ENCODE assay signal across 11 cellular contexts in genomic region chr12:104275689-104276088, GRCh38. TPM values are rescaled to one million over a fixed set of nuclear protein-coding genes. Genes with fewer than 3 reads are reported as not detected.
DNase-seq lines count a peak whose midpoint lies in the region; ATAC-seq lines count a peak whose summit lies in the region.
"Had no signal": no experiment of that assay in that cellular context is flagged by ENCODE, and none has a peak within 500 bp of the region (broad histone marks: within the 10 kb centered on the region; RNA-seq: fewer than 3 reads in every experiment).

No MANE protein-coding gene starts in this region.

- peaks cover 8% of the 10 kb centered on the region for H3K4me1 Mint-ChIP-seq in T-helper 1 cell treated with Interleukin-12 subunit alpha and Interleukin-12 subunit beta and Interleukin-4 antibody, amounts not matched to agents 30 μg/mL and 1 μg/mL, for 36 hours (ENCODE audit: low read depth)
- H3K4me1 Mint-ChIP-seq in activated T-helper 2 cell treated with anti-CD3 and anti-CD28 coated beads, Interferon-gamma antibody, Interleukin-2, Interleukin-4, amounts not matched to agents 10 μg/mL and 5 μg/mL and 100 μg/mL, durations not matched to agents 14 hours and 24 hours and 36 hours (ENCODE audit: low read depth): peaks cover 11% of the 10 kb centered on the region
- peaks cover 7 to 14% of the 10 kb centered on the region in 2 donors for H3K4me1 Mint-ChIP-seq in stimulated activated naive B cell treated with anti-CD40 and anti-IgM and Interleukin-4, amounts not matched to agents 10 μg/mL and 1 μg/mL and 100 μg/mL, for 72 hours

- peak overlapping the region; percentile 10 for H3K27ac Mint-ChIP-seq in T-helper 1 cell treated with Interleukin-12 subunit alpha and Interleukin-12 subunit beta and Interleukin-4 antibody, amounts not matched to agents 30 μg/mL and 1 μg/mL, for 36 hours
- H3K27ac Mint-ChIP-seq in activated T-helper 2 cell treated with anti-CD3 and anti-CD28 coated beads, Interferon-gamma antibody, Interleukin-2, Interleukin-4, amounts not matched to agents 10 μg/mL and 5 μg/mL and 100 μg/mL, durations not matched to agents 14 hours and 24 hours and 36 hours: no peak overlapping the region
- no peak overlapping the region for H3K27ac Mint-ChIP-seq in stimulated activated naive B cell treated with anti-CD40 and anti-IgM and Interleukin-4, amounts not matched to agents 10 μg/mL and 1 μg/mL and 100 μg/mL, for 72 hours

- H3K27me3 Mint-ChIP-seq in T-helper 1 cell treated with Interleukin-12 subunit alpha and Interleukin-12 subunit beta and Interleukin-4 antibody, amounts not matched to agents 30 μg/mL and 1 μg/mL, for 36 hours (ENCODE audit: low read depth): peaks cover 4% of the 10 kb centered on the region
- H3K27me3 Mint-ChIP-seq in activated T-helper 2 cell treated with anti-CD3 and anti-CD28 coated beads, Interferon-gamma antibody, Interleukin-2, Interleukin-4, amounts not matched to agents 10 μg/mL and 5 μg/mL and 100 μg/mL, durations not matched to agents 14 hours and 24 hours and 36 hours (ENCODE audit: low read depth): peaks cover 2% of the 10 kb centered on the region
- peaks cover 0 to 6% of the 10 kb centered on the region in 2 donors for H3K27me3 Mint-ChIP-seq in stimulated activated naive B cell treated with anti-CD40 and anti-IgM and Interleukin-4, amounts not matched to agents 10 μg/mL and 1 μg/mL and 100 μg/mL, for 72 hours

- H3K27me3 ChIP-seq in HAP-1 (ENCODE audit: low read depth): no peaks in the 10 kb centered on the region

- ATAC-seq in HG03354 (IDR thresholded peaks at IDR 0.05; ENCODE audit: poor library complexity, severe bottlenecking, unreplicated experiment) (peak; percentile 59), GM18868 (IDR thresholded peaks at IDR 0.05; ENCODE audit: unreplicated experiment) (no peak)
- peak; percentile 50 to 68 for ATAC-seq in stimulated activated naive B cell treated with anti-CD40 and anti-IgM and Interleukin-4, amounts not matched to agents 10 μg/mL and 1 μg/mL and 100 μg/mL, for 72 hours (replicated peaks)
- ATAC-seq: sciatic nerve had no signal

- peaks cover 3% of the 10 kb centered on the region; the same call in 1 of the 2 replicates for H3K4me1 ChIP-seq in HAP-1

- no peaks in the 10 kb centered on the region for H3K9me3 ChIP-seq in HAP-1

- H3K4me3 Mint-ChIP-seq in T-helper 1 cell treated with Interleukin-12 subunit alpha and Interleukin-12 subunit beta and Interleukin-4 antibody, amounts not matched to agents 30 μg/mL and 1 μg/mL, for 36 hours: peak overlapping the region; percentile 52
- H3K4me3 Mint-ChIP-seq in activated T-helper 2 cell treated with anti-CD3 and anti-CD28 coated beads, Interferon-gamma antibody, Interleukin-2, Interleukin-4, amounts not matched to agents 10 μg/mL and 5 μg/mL and 100 μg/mL, durations not matched to agents 14 hours and 24 hours and 36 hours (ENCODE audit: low read depth): peak overlapping the region; percentile 49
- H3K4me3 Mint-ChIP-seq in stimulated activated naive B cell treated with anti-CD40 and anti-IgM and Interleukin-4, amounts not matched to agents 10 μg/mL and 1 μg/mL and 100 μg/mL, for 72 hours: peak overlapping the region; percentile 72 to 73

- intact Hi-C loops in activated T-helper 2 cell treated with anti-CD3 and anti-CD28 coated beads, Interferon-gamma antibody, Interleukin-2, Interleukin-4, amounts not matched to agents 10 μg/mL and 5 μg/mL and 100 μg/mL, durations not matched to agents 14 hours and 24 hours and 36 hours (cut with micrococcal nuclease): no loop called here

- no peaks in the 10 kb centered on the region for H3K36me3 Mint-ChIP-seq in T-helper 1 cell treated with Interleukin-12 subunit alpha and Interleukin-12 subunit beta and Interleukin-4 antibody, amounts not matched to agents 30 μg/mL and 1 μg/mL, for 36 hours (ENCODE audit: low read depth)
- H3K36me3 Mint-ChIP-seq in activated T-helper 2 cell treated with anti-CD3 and anti-CD28 coated beads, Interferon-gamma antibody, Interleukin-2, Interleukin-4, amounts not matched to agents 10 μg/mL and 5 μg/mL and 100 μg/mL, durations not matched to agents 14 hours and 24 hours and 36 hours (ENCODE audit: low read depth): no peaks in the 10 kb centered on the region
- no peaks in the 10 kb centered on the region for H3K36me3 Mint-ChIP-seq in stimulated activated naive B cell treated with anti-CD40 and anti-IgM and Interleukin-4, amounts not matched to agents 10 μg/mL and 1 μg/mL and 100 μg/mL, for 72 hours

- H3K9me3 Mint-ChIP-seq in T-helper 1 cell treated with Interleukin-12 subunit alpha and Interleukin-12 subunit beta and Interleukin-4 antibody, amounts not matched to agents 30 μg/mL and 1 μg/mL, for 36 hours: no peaks in the 10 kb centered on the region
- no peaks in the 10 kb centered on the region for H3K9me3 Mint-ChIP-seq in activated T-helper 2 cell treated with anti-CD3 and anti-CD28 coated beads, Interferon-gamma antibody, Interleukin-2, Interleukin-4, amounts not matched to agents 10 μg/mL and 5 μg/mL and 100 μg/mL, durations not matched to agents 14 hours and 24 hours and 36 hours
- H3K9me3 Mint-ChIP-seq in stimulated activated naive B cell treated with anti-CD40 and anti-IgM and Interleukin-4, amounts not matched to agents 10 μg/mL and 1 μg/mL and 100 μg/mL, for 72 hours: peaks cover 0 to 2% of the 10 kb centered on the region in 2 donors

- DNase-seq in T-helper 1 cell (no peak), HAP-1 (ENCODE audit: low spot score in 2 of 2) (no peak)
- no peak for DNase-seq in activated T-helper 2 cell treated with anti-CD3 and anti-CD28 coated beads, Interferon-gamma antibody, Interleukin-2, Interleukin-4, amounts not matched to agents 10 μg/mL and 5 μg/mL and 100 μg/mL, durations not matched to agents 14 hours and 24 hours and 36 hours (ENCODE audit: low spot score)
- no peak for DNase-seq in stimulated activated naive B cell treated with anti-CD40 and anti-IgM and Interleukin-4, amounts not matched to agents 10 μg/mL and 1 μg/mL and 100 μg/mL, for 72 hours
- no peak for DNase-seq in effector CD4-positive, alpha-beta T cell
- DNase-seq: dermis blood vessel endothelial cell, midbrain had no signal

- H3K4me3 ChIP-seq in HAP-1: no peak overlapping the region

- in situ Hi-C loops in HAP-1 (cut with MboI; ENCODE audit: low sequenced_read_pairs): no loop called here

- H3K36me3 ChIP-seq in HAP-1 (replicated peaks): no peaks in the 10 kb centered on the region

RNA-seq across cellular contexts. Expression of gene EID3, which starts 27.9 kb away (rescaled TPM):
- total RNA-seq in activated T-helper 2 cell treated with anti-CD3 and anti-CD28 coated beads, Interferon-gamma antibody, Interleukin-2, Interleukin-4, amounts not matched to agents 10 μg/mL and 5 μg/mL and 100 μg/mL, durations not matched to agents 14 hours and 24 hours and 36 hours: 9.4 and 10.1 TPM in 2 replicates
